Comparison of ENCODE assay signal across 15 cellular contexts in genomic region chr13:37409756-37410155, GRCh38.
"Had no signal": no experiment of that assay in that cellular context is flagged by ENCODE, and none has a peak within 500 bp of the region (broad histone marks: within the 10 kb centered on the region; RNA-seq: fewer than 3 reads in every experiment).

No MANE protein-coding gene starts in this region.

- H3K4me3 ChIP-seq: pancreas, tibial artery, vagina had no signal

- H3K27ac ChIP-seq: pancreas, tibial artery, vagina had no signal

- H3K9me3 ChIP-seq: pancreas, tibial artery, vagina had no signal

- H3K4me1 ChIP-seq: pancreas, tibial artery, vagina had no signal

- H3K27ac Mint-ChIP-seq: activated naive CD4-positive, alpha-beta T cell treated with anti-CD3 and anti-CD28 coated beads, Interleukin-2, amount 50 U/mL, for 72 hours; activated T-cell treated with anti-CD3 and anti-CD28 coated beads, Interleukin-2, amount 50 U/mL, for 24 hours; T-helper 2 cell treated with Interferon-gamma antibody and Interleukin-4, amounts not matched to agents 5 μg/mL and 100 μg/mL, for 36 hours had no signal

- H3K36me3 ChIP-seq: pancreas, tibial artery, vagina had no signal

- ATAC-seq: activated naive CD4-positive, alpha-beta T cell treated with anti-CD3 and anti-CD28 coated beads, Interleukin-2, amount 50 U/mL, for 72 hours; pancreas had no signal

- H3K9me3 Mint-ChIP-seq: activated T-cell treated with anti-CD3 and anti-CD28 coated beads, Interleukin-2, amount 50 U/mL, for 24 hours had no signal

- FAIRE-seq: pancreas had no signal

- DNase-seq: activated CD4-positive, alpha-beta T cell treated with anti-CD3 and anti-CD28 coated beads, Interleukin-2, amount 50 U/mL, for 4 hours; activated effector memory CD4-positive, alpha-beta T cell treated with Interleukin-2 at 50 U/mL for 16 hours; activated T-cell treated with anti-CD3 and anti-CD28 coated beads, Interleukin-2, amount 50 U/mL, for 24 hours; anterior cingulate cortex; cortex of kidney; effector CD8-positive, alpha-beta T cell; foreskin melanocyte; kidney glomerular epithelial cell; stimulated activated CD4-positive, alpha-beta T cell treated with anti-CD3 and anti-CD28 coated beads, Interleukin-4, amount 100 ng/mL, for 4 hours; SW 1271; tibial artery had no signal

- H3K27me3 ChIP-seq: pancreas, tibial artery, vagina had no signal

- H3K27me3 Mint-ChIP-seq: activated T-cell treated with anti-CD3 and anti-CD28 coated beads, Interleukin-2, amount 50 U/mL, for 24 hours had no signal

- H3K36me3 Mint-ChIP-seq: activated naive CD4-positive, alpha-beta T cell treated with anti-CD3 and anti-CD28 coated beads, Interleukin-2, amount 50 U/mL, for 72 hours had no signal

- H3K4me3 Mint-ChIP-seq: activated T-cell treated with anti-CD3 and anti-CD28 coated beads, Interleukin-2, amount 50 U/mL, for 24 hours; T-helper 2 cell treated with Interferon-gamma antibody and Interleukin-4, amounts not matched to agents 5 μg/mL and 100 μg/mL, for 36 hours had no signal
